19 cellular contexts compared by ENCODE assay signal in the genomic region with DNA sequence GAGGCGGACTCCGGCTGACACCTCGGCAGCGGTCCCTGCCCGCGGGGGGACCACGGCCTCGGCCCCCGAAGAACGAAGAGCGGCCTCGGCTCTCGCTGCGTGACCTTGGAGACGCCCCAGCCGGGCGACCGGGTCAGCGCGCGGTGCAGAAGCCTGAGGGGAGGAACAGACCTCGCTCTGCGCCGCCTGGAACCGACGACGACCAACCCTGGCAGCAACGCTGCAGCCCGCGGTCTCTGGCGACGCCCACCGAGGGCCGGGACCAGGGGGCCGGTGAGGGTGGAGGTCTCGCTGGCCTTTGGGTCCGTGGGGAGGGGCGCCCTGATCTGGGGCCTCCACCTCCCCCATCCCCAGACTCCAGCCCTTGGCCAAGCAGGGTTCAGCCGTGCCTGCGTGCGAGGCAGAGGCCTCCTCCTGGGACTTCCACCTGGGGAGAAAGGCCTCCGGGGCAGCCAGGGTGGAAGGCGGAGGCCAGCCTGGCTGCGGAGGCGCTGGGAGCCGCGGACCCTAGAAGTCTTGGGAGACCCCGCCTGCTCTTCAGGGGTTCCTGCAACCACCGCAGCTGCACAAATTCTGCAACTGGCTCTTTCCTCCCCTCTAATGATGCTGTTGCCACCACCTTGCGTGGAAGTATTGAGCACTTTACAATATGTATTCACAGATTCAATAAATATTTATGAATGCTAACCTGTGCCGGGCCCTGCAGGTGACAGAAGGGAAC. TPM values are rescaled to one million over a fixed set of nuclear protein-coding genes. Genes with fewer than 3 reads are reported as not detected.
DNase-seq lines count a peak whose midpoint lies in the region; ATAC-seq and TF ChIP-seq lines count a peak whose summit lies in the region.
"Had no signal": no experiment of that assay in that cellular context is flagged by ENCODE, and none has a peak within 500 bp of the region (broad histone marks: within the 10 kb centered on the region; RNA-seq: fewer than 3 reads in every experiment).

No MANE protein-coding gene starts in this region.

- H3K27me3 ChIP-seq in Caco-2 (replicated peaks; ENCODE audit: control insufficient read depth, insufficient read depth, low read length) (no peaks in the 10 kb centered on the region; the same call in 1 of the 2 replicates), heart right ventricle (peaks cover 9 to 47% (median 33%) of the 10 kb centered on the region in 7 donors), colonic mucosa (peaks cover 22% of the 10 kb centered on the region)

- peak in 1 of 8 donors; percentile 16 for ATAC-seq in heart right ventricle

- H3K4me3 ChIP-seq in Caco-2 (ENCODE audit: low read depth, low read length) (peak overlapping the region; percentile 2; the same call in 1 of the 2 replicates), heart right ventricle (peak overlapping the region in 8 of 10 donors; percentile 13 to 43 (median 24)), mesodermal cell (ENCODE audit: extremely low read depth, insufficient read depth, low read length, poor library complexity, severe bottlenecking) (peak overlapping the region; percentile 11), colonic mucosa (no peak overlapping the region)

- H3K27ac Mint-ChIP-seq in Caco-2 (ENCODE audit: unreplicated experiment), result no peak overlapping the region
- peak overlapping the region in 1 of 3 donors; percentile 35 for H3K27ac Mint-ChIP-seq in IgD-negative memory B cell
- H3K27ac Mint-ChIP-seq: T-helper 1 cell treated with Interleukin-12 subunit alpha and Interleukin-12 subunit beta and Interleukin-4 antibody, amounts not matched to agents 30 μg/mL and 1 μg/mL, for 36 hours had no signal

- H3K27me3 Mint-ChIP-seq in Caco-2 (ENCODE audit: insufficient read depth, unreplicated experiment) (peaks cover 9% of the 10 kb centered on the region), IgD-negative memory B cell (peaks cover 20% of the 10 kb centered on the region)

- H3K9me3 Mint-ChIP-seq in Caco-2 (ENCODE audit: unreplicated experiment) (peaks cover 11% of the 10 kb centered on the region), IgD-negative memory B cell (peaks cover 1 to 5% (median 4%) of the 10 kb centered on the region in 3 donors)
- H3K9me3 Mint-ChIP-seq: T-helper 1 cell treated with Interleukin-12 subunit alpha and Interleukin-12 subunit beta and Interleukin-4 antibody, amounts not matched to agents 30 μg/mL and 1 μg/mL, for 36 hours had no signal

- H3K9ac ChIP-seq in colonic mucosa (ENCODE audit: low read depth in 2 of 2, low read length in 2 of 2), result no peak overlapping the region
- H3K9ac ChIP-seq: BLaER1, KMS-11 had no signal

- no peaks in the 10 kb centered on the region for H3K4me1 Mint-ChIP-seq in Caco-2 (ENCODE audit: low read depth, unreplicated experiment)
- H3K4me1 Mint-ChIP-seq in IgD-negative memory B cell, result peaks cover 16 to 26% (median 24%) of the 10 kb centered on the region in 3 donors

- H3K4me3 Mint-ChIP-seq in Caco-2 (ENCODE audit: unreplicated experiment) (no peak overlapping the region), IgD-negative memory B cell (peak overlapping the region in 3 of 4 donors; percentile 47 to 85 (median 55))
- H3K4me3 Mint-ChIP-seq: activated T-cell treated with anti-CD3 and anti-CD28 coated beads, Interleukin-2, amount 50 U/mL, for 4 hours; T-helper 1 cell treated with Interleukin-12 subunit alpha and Interleukin-12 subunit beta and Interleukin-4 antibody, amounts not matched to agents 30 μg/mL and 1 μg/mL, for 36 hours had no signal

- CTCF ChIA-PET in Caco-2 (lab: Charles Lee) (no interaction called here), RWPE1 (lab: Yijun Ruan, JAX) (no interaction called here)

- intact Hi-C loops in Caco-2 (cut with micrococcal nuclease; ENCODE audit: unreplicated experiment) (no loop called here), heart right ventricle (cut with DNase I) (loop anchor here in 1 of 10 donors (10.0 kb wide), 1 partner anchor 221 kb away; no protein-coding TSS in a partner anchor), colonic mucosa (cut with DNase I) (no loop called here)

- H3K9me3 ChIP-seq in Caco-2 (0 out of 2 replicates have a peak, but pooled peaks cover 4% of the 10 kb centered on the region), heart right ventricle (peaks cover 0 to 4% (median 0%) of the 10 kb centered on the region in 11 donors), mesodermal cell (ENCODE audit: control insufficient read depth, low read length) (peaks cover 4% of the 10 kb centered on the region), colonic mucosa (no peaks in the 10 kb centered on the region)
- H3K9me3 ChIP-seq: prostate gland, tibial artery had no signal

- peaks cover under 1% of the 10 kb centered on the region; the same call in 1 of the 2 replicates for H3K4me1 ChIP-seq in Caco-2
- peaks cover 0 to 5% (median 3%) of the 10 kb centered on the region in 9 donors for H3K4me1 ChIP-seq in heart right ventricle
- H3K4me1 ChIP-seq in mesodermal cell (ENCODE audit: control insufficient read depth, insufficient read depth, low read length, poor library complexity, severe bottlenecking), result no peaks in the 10 kb centered on the region
- H3K4me1 ChIP-seq in colonic mucosa, result no peaks in the 10 kb centered on the region

- WGBS in heart right ventricle, 2 donors, result 16 to 18% methylated on average over 46 to 51 of the region's 51 CpGs
- 14 to 16% methylated on average over 43 to 44 of the region's 51 CpGs for WGBS in mesodermal cell (ENCODE audit: insufficient coverage in 2 of 2), 2 experiments

- POLR2A ChIA-PET in Caco-2 (lab: Charles Lee) (no interaction called here), RWPE1 (lab: Yijun Ruan, JAX; ENCODE audit: low non-redundant PET) (no interaction called here)

- H3K27ac ChIP-seq in heart right ventricle (no peak overlapping the region), mesodermal cell (ENCODE audit: low read depth, low read length, severe bottlenecking) (no peak overlapping the region), colonic mucosa (no peak overlapping the region), RWPE1 (no peak overlapping the region)
- H3K27ac ChIP-seq: BLaER1, KMS-11, prostate gland, tibial artery had no signal

- DNase-seq in Caco-2 (no peak), heart right ventricle (no peak), colonic mucosa (no peak), RWPE1 (ENCODE audit: low spot score) (no peak), AG08396 (ENCODE audit: low spot score) (no peak)
- DNase-seq in stimulated activated CD4-positive, alpha-beta T cell treated with anti-CD3 and anti-CD28 coated beads, Interleukin-2, amount 100 ng/mL, for 24 hours, result no peak
- DNase-seq: activated CD4-positive, alpha-beta T cell treated with anti-CD3 and anti-CD28 coated beads, Interleukin-2, amount 50 U/mL, for 1 hour; activated T-cell treated with anti-CD3 and anti-CD28 coated beads, Interleukin-2, amount 50 U/mL, for 4 hours; DMS79 treated with DMSO at 0.1 percent for 48 hours; tibial artery had no signal

- no peaks in the 10 kb centered on the region for H3K36me3 ChIP-seq in Caco-2 (ENCODE audit: control insufficient read depth, insufficient read depth, low read length)
- H3K36me3 ChIP-seq in heart right ventricle, result no peaks in the 10 kb centered on the region
- no peaks in the 10 kb centered on the region for H3K36me3 ChIP-seq in mesodermal cell (ENCODE audit: control insufficient read depth, insufficient read depth, low read length)
- H3K36me3 ChIP-seq in colonic mucosa, result no peaks in the 10 kb centered on the region
- H3K36me3 ChIP-seq: BLaER1, prostate gland, tibial artery had no signal

- TF ChIP-seq CTCF in Caco-2 (IDR thresholded peaks at IDR 0.05; ENCODE audit: insufficient read depth in 1 of 2, low read depth in 1 of 2, low read length in 1 of 2, severe bottlenecking in 1 of 2, unreplicated experiment in 1 of 2), result no peak
- TF ChIP-seq CTCF in heart right ventricle (IDR thresholded peaks at IDR 0.05), result no peak
- TF ChIP-seq CTCF in colonic mucosa (IDR thresholded peaks at IDR 0.05), result no peak
- TF ChIP-seq CTCF in RWPE1 (conservative IDR thresholded peaks at IDR 0.05; ENCODE audit: low read depth), result no peak

- no TSS peak for BruUV-seq in Caco-2 (replicated peaks; lab: Mats Ljungman, UMichigan)

- H3K36me3 Mint-ChIP-seq in Caco-2 (ENCODE audit: insufficient read depth, unreplicated experiment) (no peaks in the 10 kb centered on the region), IgD-negative memory B cell (peaks cover 4% of the 10 kb centered on the region)

RNA-seq across cellular contexts. Expression of a gene that starts 44.3 kb away (rescaled TPM):
- total RNA-seq in Caco-2 (2022) (41.7 and 42.0 TPM in 2 replicates), heart right ventricle (100 to 1,000 TPM; 122 to 208 (median 146) TPM), colonic mucosa (10 to 100 TPM; 64.6 to 81.2 TPM)
- polyA plus RNA-seq in IgD-negative memory B cell (10.9 TPM), heart right ventricle (100 to 1,000 TPM in 1 of 2 donors, 10 to 100 TPM in 1; 36.3 to 145 TPM)
- polyA plus RNA-seq in mesodermal cell (2013, experiment 1 of 2), result 29.5 TPM
- polyA plus RNA-seq in mesodermal cell (2013, experiment 2 of 2), result 27.8 TPM

RNA-seq across cellular contexts. Expression of a gene that starts 45.2 kb away (rescaled TPM):
- total RNA-seq in Caco-2 (2022) (0.29 and 0.32 TPM in 2 replicates), heart right ventricle (under 1 TPM in 1 of 10 donors, not detected in 9; 0.11 TPM), colonic mucosa (10 to 100 TPM in 1 of 2 donors, under 1 TPM in 1; 0.67 to 56.2 TPM)
- polyA plus RNA-seq in IgD-negative memory B cell (not detected), heart right ventricle (not detected)
- polyA plus RNA-seq in mesodermal cell (2013, experiment 1 of 2), result not detected
- not detected for polyA plus RNA-seq in mesodermal cell (2013, experiment 2 of 2)
- total RNA-seq: chondrocyte, H4, mononuclear cell had no signal
